ENCODE assay signal across 8 cellular contexts in genomic region chr11:59102259-59102765, GRCh38. TPM values are rescaled to one million over a fixed set of nuclear protein-coding genes. Genes with fewer than 3 reads are reported as not detected.
DNase-seq lines count a peak whose midpoint lies in the region; ATAC-seq and TF ChIP-seq lines count a peak whose summit lies in the region.

No MANE protein-coding gene starts in this region.

- no peaks in the 10 kb centered on the region for H3K9me3 Mint-ChIP-seq in CD14-positive monocyte

- peak overlapping the region in 1 of 7 donors; percentile 21 for H3K27ac Mint-ChIP-seq in CD14-positive monocyte

- TF ChIP-seq CTCF in CD14-positive monocyte (IDR thresholded peaks at IDR 0.05) (peak; percentile 56), coronary artery (IDR thresholded peaks at IDR 0.05) (no peak), lung (IDR thresholded peaks at IDR 0.05; ENCODE audit: control extremely low read depth, extremely low read depth) (peak; percentile 12)

- DNase-seq in CD14-positive monocyte (ENCODE audit: low spot score) = peak; percentile 70
- peak; percentile 18 for DNase-seq in activated CD4-positive, alpha-beta T cell treated with anti-CD3 and anti-CD28 coated beads for 1 hour
- no peak for DNase-seq in coronary artery (ENCODE audit: low spot score)
- DNase-seq in lung (ENCODE audit: low spot score) = peak; percentile 73
- peak; percentile 42 to 49 for DNase-seq in stimulated activated CD8-positive, alpha-beta memory T cell treated with anti-CD3 and anti-CD28 coated beads, Interleukin-15, amount 100 ng/mL, for 48 hours (ENCODE audit: low read depth in 2 of 2)
- no peak for DNase-seq in NCI-H2029 treated with DMSO at 0.1 percent for 48 hours (lab: John Stamatoyannopoulos, UW)

- intact Hi-C loops in CD14-positive monocyte (cut with micrococcal nuclease) = loop anchor here in 1 of 2 donors (5.0 kb wide), 1 partner anchor 40 kb away; the partner anchor contains the start of gene FAM111A

- peak overlapping the region; percentile 60 for H3K4me3 ChIP-seq in coronary artery
- H3K4me3 ChIP-seq in lung = no peak overlapping the region

- ATAC-seq in GM19438 (IDR thresholded peaks at IDR 0.05; ENCODE audit: low read depth, unreplicated experiment) (peak; percentile 69), HG03521 (IDR thresholded peaks at IDR 0.05; ENCODE audit: unreplicated experiment) (peak; percentile 65), lung (ENCODE audit: insufficient read depth, low FRiP score) (peak; percentile 61)

- peak overlapping the region; percentile 82 to 89 for H3K4me3 Mint-ChIP-seq in CD14-positive monocyte

- no peaks in the 10 kb centered on the region for H3K36me3 ChIP-seq in lung (ENCODE audit: control insufficient read depth in 2 of 2, insufficient read depth in 2 of 2, low read length in 2 of 2)

- no peaks in the 10 kb centered on the region for H3K9me3 ChIP-seq in lung (ENCODE audit: control insufficient read depth in 2 of 2, insufficient read depth in 1 of 2, low read length in 1 of 2)

- peaks cover 30% of the 10 kb centered on the region for H3K4me1 Mint-ChIP-seq in CD14-positive monocyte

- no peaks in the 10 kb centered on the region for H3K27me3 ChIP-seq in lung (ENCODE audit: control insufficient read depth, insufficient read depth)

- WGBS in lung, 2 donors = 5 to 9% methylated on average over 23 of the region's 23 CpGs

- peaks cover 5 to 9% (median 7%) of the 10 kb centered on the region in 3 donors for H3K27me3 Mint-ChIP-seq in CD14-positive monocyte (ENCODE audit: low read depth in 3 of 3)

- H3K36me3 Mint-ChIP-seq in CD14-positive monocyte = no peaks in the 10 kb centered on the region

- H3K27ac ChIP-seq in coronary artery = no peak overlapping the region
- H3K27ac ChIP-seq in lung (ENCODE audit: low read depth in 1 of 2, low read length in 1 of 2) = no peak overlapping the region

- peaks cover 0 to 3% of the 10 kb centered on the region in 2 donors for H3K4me1 ChIP-seq in lung (ENCODE audit: control insufficient read depth in 2 of 2, insufficient read depth in 2 of 2, low read length in 2 of 2)

RNA-seq across cellular contexts. Expression of gene FAM111B, which starts 4.7 kb away (rescaled TPM):
- polyA plus RNA-seq in CD14-positive monocyte (under 1 TPM in 1 of 2 donors, not detected in 1; 0.09 TPM), lung (1 to 10 TPM in 1 of 2 donors, under 1 TPM in 1; 0.94 to 1.5 TPM)
- total RNA-seq in lung = 1 to 10 TPM; 3.0 to 6.9 TPM

RNA-seq across cellular contexts. Expression of gene GLYATL1B, which starts 16.2 kb away (rescaled TPM):
- polyA plus RNA-seq in CD14-positive monocyte = not detected
- not detected for total RNA-seq in lung
- polyA plus RNA-seq in lung = not detected

RNA-seq across cellular contexts. Expression of gene FAM111A, which starts 40.3 kb away (rescaled TPM):
- polyA plus RNA-seq in CD14-positive monocyte (10 to 100 TPM; 34.6 to 55.7 TPM), lung (10 to 100 TPM; 14.9 to 44.8 TPM)
- total RNA-seq in lung = 10 to 100 TPM; 34.1 to 73.3 TPM

Comparison
In these comparisons a context has a peak if more than half of its experiments do, and no peak if none do; other contexts are left out.
1. DNase-seq: peak in CD14-positive monocyte (single experiment), activated CD4-positive, alpha-beta T cell treated with anti-CD3 and anti-CD28 coated beads for 1 hour (single experiment), lung (single experiment) and stimulated activated CD8-positive, alpha-beta memory T cell treated with anti-CD3 and anti-CD28 coated beads, Interleukin-15, amount 100 ng/mL, for 48 hours (2 of 2); none in coronary artery (single experiment) and NCI-H2029 treated with DMSO at 0.1 percent for 48 hours (single experiment).
2. Peak in every context shown above with its lines, with median percentiles within 50 percentile points of each other: ATAC-seq.